Comparison of ENCODE assay signal across 18 cellular contexts in genomic region chr2:42074661-42075060, GRCh38. TPM values are rescaled to one million over a fixed set of nuclear protein-coding genes. Genes with fewer than 3 reads are reported as not detected.
A peak's percentile ranks its signal among the peaks of the same experiment; 100 is the strongest.
DNase-seq lines count a peak whose midpoint lies in the region; ATAC-seq, FAIRE-seq and TF ChIP-seq lines count a peak whose summit lies in the region.
"Had no signal": no experiment of that assay in that cellular context is flagged by ENCODE, and none has a peak within 500 bp of the region (broad histone marks: within the 10 kb centered on the region; RNA-seq: fewer than 3 reads in every experiment).

No MANE protein-coding gene starts in this region.

- BruUV-seq in GM12878 (replicated peaks; lab: Mats Ljungman, UMichigan) = no TSS peak

- WGBS in GM12878 (ENCODE audit: insufficient coverage, insufficient replicate concordance, low lambda C conversion rate, missing lambda C conversion rate) = 21% methylated on average over 2 of the region's 2 CpGs

- in situ Hi-C loops in GM12878 (cut with MboI) = no loop called here

- 0 out of 3 replicates have a peak, but pooled peaks have one; percentile 27 for ATAC-seq in GM12878
- ATAC-seq in GM19467 (IDR thresholded peaks at IDR 0.05; ENCODE audit: unreplicated experiment) = no peak
- ATAC-seq in HG02981 (IDR thresholded peaks at IDR 0.05; ENCODE audit: unreplicated experiment) = no peak

- CTCF ChIA-PET in GM12878 (lab: Yijun Ruan, JAX) = no interaction called here

- H2AFZ ChIP-seq in GM12878 (ENCODE audit: control insufficient read depth, low read depth, low read length) (no peak overlapping the region), neural progenitor cell (replicated peaks) (no peak overlapping the region)

- peak; percentile 32 for DNase-seq in Daoy (ENCODE audit: low read depth)
- DNase-seq in H7 = peak; percentile 67
- DNase-seq in GM12878 (ENCODE audit: low read depth, low spot score) = no peak
- DNase-seq in neural progenitor cell (ENCODE audit: low spot score) = no peak
- no peak for DNase-seq in ascending aorta (ENCODE audit: low spot score in 2 of 2)
- DNase-seq: activated CD4-positive, alpha-beta memory T cell treated with anti-CD3 and anti-CD28 coated beads for 36 hours; amniotic stem cell; Caco-2; cerebellar nuclear complex; effector CD8-positive, alpha-beta T cell; Karpas-422; NCI-H1105 treated with DMSO at 0.1 percent for 48 hours; NCI-H69; OCI-M1; stimulated activated CD4-positive, alpha-beta T cell treated with anti-CD3 and anti-CD28 coated beads, Interleukin-15, amount 100 ng/mL, for 24 hours; testis had no signal

- TF ChIP-seq RAD21 in GM12878 (IDR thresholded peaks at IDR 0.05; ENCODE audit: insufficient read depth, low read depth, low read length) = no peak

- H3K4me1 ChIP-seq in GM12878 (ENCODE audit: control insufficient read depth, insufficient read depth, low read length) (no peaks in the 10 kb centered on the region), neural progenitor cell (peaks cover 12% of the 10 kb centered on the region), ascending aorta (no peaks in the 10 kb centered on the region)

- H3K27ac ChIP-seq in GM12878 (ENCODE audit: control insufficient read depth, insufficient read depth) (no peak overlapping the region), neural progenitor cell (no peak overlapping the region), ascending aorta (no peak overlapping the region)
- H3K27ac ChIP-seq: testis had no signal

- POLR2A ChIA-PET in GM12878 (lab: Charles Lee) = no interaction called here

- SMC1A ChIA-PET in GM12878 (lab: Charles Lee; ENCODE audit: uncharacterized antibody, unreplicated experiment) = no interaction called here

- peaks cover under 1% of the 10 kb centered on the region for H3F3A ChIP-seq in neural progenitor cell (ENCODE audit: low read depth)

- no peak overlapping the region for H3K9ac ChIP-seq in GM12878 (ENCODE audit: control insufficient read depth, insufficient read depth, low read length)
- no peak overlapping the region for H3K9ac ChIP-seq in neural progenitor cell

- RAD21 ChIA-PET in GM12878 (lab: Charles Lee; ENCODE audit: unreplicated experiment) = no interaction called here

- H3K9me3 Mint-ChIP-seq in neural progenitor cell = no peaks in the 10 kb centered on the region
- H3K9me3 Mint-ChIP-seq: activated CD4-positive, alpha-beta memory T cell treated with anti-CD3 and anti-CD28 coated beads for 36 hours had no signal

- no peak for TF ChIP-seq CTCF in GM12878 (IDR thresholded peaks at IDR 0.05 in 2 of 3, conservative IDR thresholded peaks at IDR 0.05 in 1 of 3; ENCODE audit: control insufficient read depth in 2 of 3, extremely low read depth in 1 of 3, insufficient read depth in 1 of 3, low read depth in 3 of 3, low read length in 3 of 3)
- peak; percentile 25 for TF ChIP-seq CTCF in neural progenitor cell (IDR thresholded peaks at IDR 0.05)
- no peak for TF ChIP-seq CTCF in ascending aorta (IDR thresholded peaks at IDR 0.05)

- no peak overlapping the region for H3K4me3 ChIP-seq in H7 (ENCODE audit: insufficient read depth, low read depth, low read length)
- no peak overlapping the region for H3K4me3 ChIP-seq in GM12878
- H3K4me3 ChIP-seq in neural progenitor cell = no peak overlapping the region
- no peak overlapping the region for H3K4me3 ChIP-seq in ascending aorta
- H3K4me3 ChIP-seq: testis had no signal

- no peaks in the 10 kb centered on the region for H3K36me3 ChIP-seq in H7 (replicated peaks; ENCODE audit: control insufficient read depth, insufficient read depth, low read length)
- no peaks in the 10 kb centered on the region for H3K36me3 ChIP-seq in GM12878 (ENCODE audit: control insufficient read depth in 2 of 2, insufficient read depth in 2 of 2, low read length in 1 of 2)
- no peaks in the 10 kb centered on the region for H3K36me3 ChIP-seq in neural progenitor cell
- H3K36me3 ChIP-seq in ascending aorta = no peaks in the 10 kb centered on the region

- TF ChIP-seq POLR2A in GM12878 (IDR thresholded peaks at IDR 0.05; ENCODE audit: low read depth, low read length) = no peak

- H3K27me3 ChIP-seq in H7 (ENCODE audit: control insufficient read depth, insufficient read depth, low read length) (no peaks in the 10 kb centered on the region), GM12878 (replicated peaks in 1 of 2; ENCODE audit: control insufficient read depth in 2 of 2, insufficient read depth in 2 of 2, low read length in 1 of 2) (peaks cover 0 to under 1% of the 10 kb centered on the region in 2 experiments; a peak in 2 of 4 replicates), neural progenitor cell (no peaks in the 10 kb centered on the region), ascending aorta (no peaks in the 10 kb centered on the region)
- H3K27me3 ChIP-seq: testis had no signal

- no peaks in the 10 kb centered on the region for H3K36me3 Mint-ChIP-seq in neural progenitor cell
- H3K36me3 Mint-ChIP-seq: activated CD4-positive, alpha-beta memory T cell treated with anti-CD3 and anti-CD28 coated beads for 36 hours had no signal

- H3K4me1 Mint-ChIP-seq in neural progenitor cell = peaks cover 16% of the 10 kb centered on the region

- TF ChIP-seq EP300 in GM12878 (IDR thresholded peaks at IDR 0.05; ENCODE audit: borderline replicate concordance in 1 of 2, control insufficient read depth in 1 of 2, low read depth in 2 of 2, low read length in 2 of 2) = no peak

- H3K9me3 ChIP-seq in GM12878 (replicated peaks; ENCODE audit: control insufficient read depth, insufficient read depth, low read length) = no peaks in the 10 kb centered on the region
- no peaks in the 10 kb centered on the region for H3K9me3 ChIP-seq in neural progenitor cell (ENCODE audit: low read depth)
- H3K9me3 ChIP-seq in ascending aorta = no peaks in the 10 kb centered on the region
- H3K9me3 ChIP-seq: testis had no signal

- no peak for FAIRE-seq in GM12878 (lab: Jason Lieb, UNC)

- no peaks in the 10 kb centered on the region for H4K20me1 ChIP-seq in GM12878 (ENCODE audit: control insufficient read depth, insufficient read depth)
- H4K20me1 ChIP-seq in neural progenitor cell (ENCODE audit: low read depth) = no peaks in the 10 kb centered on the region

- H3K79me2 ChIP-seq in GM12878 (ENCODE audit: control insufficient read depth, insufficient read depth, low read length) (no peaks in the 10 kb centered on the region), neural progenitor cell (ENCODE audit: low read depth) (no peaks in the 10 kb centered on the region)

- no peak overlapping the region for H3K4me3 Mint-ChIP-seq in neural progenitor cell
- H3K4me3 Mint-ChIP-seq: activated CD4-positive, alpha-beta memory T cell treated with anti-CD3 and anti-CD28 coated beads for 36 hours had no signal

- peaks cover 47% of the 10 kb centered on the region for H3K27me3 Mint-ChIP-seq in neural progenitor cell (ENCODE audit: insufficient read depth, low read depth)

- no peak overlapping the region for H3K4me2 ChIP-seq in GM12878 (ENCODE audit: control insufficient read depth, insufficient read depth)
- no peak overlapping the region for H3K4me2 ChIP-seq in neural progenitor cell

- intact Hi-C loops in GM12878 (cut with micrococcal nuclease; ENCODE audit: unreplicated experiment) = no loop called here
- intact Hi-C loops in ascending aorta (cut with DNase I) = no loop called here

- H3K27ac Mint-ChIP-seq in neural progenitor cell = no peak overlapping the region
- H3K27ac Mint-ChIP-seq: activated CD4-positive, alpha-beta memory T cell treated with anti-CD3 and anti-CD28 coated beads for 36 hours had no signal

TF ChIP-seq in GM12878, 131 proteins besides CTCF, POLR2A, EP300 and RAD21:
- TF ChIP-seq BACH1 (IDR thresholded peaks at IDR 0.05; ENCODE audit: borderline replicate concordance) (no peak), NR2C2 (IDR thresholded peaks at IDR 0.05; ENCODE audit: borderline replicate concordance, control insufficient read depth, insufficient read length, low read depth) (no peak), IKZF2 (IDR thresholded peaks at IDR 0.05) (no peak), CBX3 (IDR thresholded peaks at IDR 0.05; ENCODE audit: borderline replicate concordance, low read depth) (no peak), SIX5 (IDR thresholded peaks at IDR 0.05; ENCODE audit: low read depth, low read length, severe bottlenecking) (no peak), SMARCA5 (IDR thresholded peaks at IDR 0.05) (no peak)

RNA-seq across cellular contexts. Expression of gene PKDCC, which starts 26.8 kb away (rescaled TPM):
- 7.3 and 12.9 TPM in 2 replicates for total RNA-seq in Daoy (2014; rRNA removed; shearing (Covaris generic))
- 90.2 and 176 TPM in 2 replicates for total RNA-seq in H7 (2014; rRNA removed; shearing (Covaris generic))
- total RNA-seq in GM12878 (2013; cell fraction: nucleolus; rRNA removed) = not detected in 2 replicates
- total RNA-seq in GM12878 (2014; rRNA removed) = 4.9 and 5.9 TPM in 2 replicates
- 4.2 and 5.2 TPM in 2 replicates for total RNA-seq in GM12878 (2014; rRNA removed; fragmentation: Illumina TruSeq; extraction: Trizol)
- 4.3 TPM in 2 replicates for total RNA-seq in GM12878 (2021)
- polyA plus RNA-seq in GM12878 (2011; ENCODE audit: low read depth) = 1.6 TPM
- polyA plus RNA-seq in GM12878 (2011; rRNA removed) = 0.24 TPM in 1 of 2 replicates, not detected in the other
- 0.17 TPM in 1 of 2 replicates, not detected in the other for polyA plus RNA-seq in GM12878 (2011; cell fraction: cytosol; rRNA removed)
- polyA plus RNA-seq in GM12878 (2011; cell fraction: nucleus; rRNA removed) = 0.46 and 0.51 TPM in 2 replicates
- polyA plus RNA-seq in GM12878 (2012) = 1.8 and 3.6 TPM in 2 replicates
- polyA plus RNA-seq in GM12878 (2014; fragmentation: Illumina TruSeq; extraction: Trizol) = 4.0 and 5.6 TPM in 2 replicates
- under 1 TPM; 0.13 to 0.16 TPM for polyA plus RNA-seq in GM12878 (2014; fragmentation: Nextera tagmentation; extraction: Ambion mirVana)
- 7.1 and 10.2 TPM in 2 replicates for polyA plus RNA-seq in GM12878 (2014; rRNA removed)
- polyA plus RNA-seq in GM12878 (2016; fragmentation: Nextera tagmentation; extraction: Ambion mirVana) = under 1 TPM; 0.15 to 0.25 TPM
- not detected in 2 replicates for polyA minus RNA-seq in GM12878 (2011; rRNA and poly(A)+ RNA removed)
- polyA minus RNA-seq in GM12878 (2011; cell fraction: cytosol; rRNA and poly(A)+ RNA removed) = not detected in 2 replicates
- 0.77 TPM in 1 of 2 replicates, not detected in the other for polyA minus RNA-seq in GM12878 (2011; cell fraction: nucleus; rRNA and poly(A)+ RNA removed)
- 70.4 and 133 TPM in 2 replicates for total RNA-seq in neural progenitor cell (ENCODE audit: low replicate concordance)
- total RNA-seq in ascending aorta = 210 TPM
- total RNA-seq: activated CD4-positive, alpha-beta memory T cell treated with anti-CD3 and anti-CD28 coated beads for 36 hours had no signal

Comparison
In these comparisons a context has a peak if more than half of its experiments do, and no peak if none do; other contexts are left out.
1. DNase-seq: peak in Daoy (single experiment) and H7 (single experiment); none in GM12878 (single experiment), neural progenitor cell (single experiment) and ascending aorta (0 of 2).